Comparison of ENCODE assay signal across 16 cellular contexts in the genomic region with DNA sequence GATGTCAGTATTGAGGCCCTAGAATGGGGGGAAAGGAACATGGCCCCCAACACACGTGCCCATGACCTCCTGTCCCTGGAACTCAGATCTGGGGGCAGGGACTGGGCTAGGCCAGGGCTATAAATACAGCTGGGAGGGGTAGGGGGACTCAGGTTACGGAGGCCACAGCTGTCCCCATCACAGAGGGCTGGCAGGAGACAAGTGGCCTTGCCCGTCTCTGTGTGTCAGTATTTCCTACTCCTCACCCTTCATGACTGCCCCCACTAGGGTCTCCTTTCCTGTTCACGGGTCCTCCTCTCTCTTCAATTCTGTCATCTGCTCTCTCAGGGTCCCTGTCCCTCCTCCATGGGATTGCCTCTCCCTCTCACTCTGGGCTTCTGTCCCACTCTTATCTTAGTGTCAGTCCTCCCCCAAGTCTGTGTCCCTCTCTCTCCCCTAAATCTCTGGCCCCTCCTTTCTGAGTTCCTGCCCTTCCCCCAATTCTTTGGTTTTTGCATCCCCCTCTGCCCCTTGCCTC. TPM values are rescaled to one million over a fixed set of nuclear protein-coding genes. Genes with fewer than 3 reads are reported as not detected.
DNase-seq lines count a peak whose midpoint lies in the region; ATAC-seq and TF ChIP-seq lines count a peak whose summit lies in the region.
"Had no signal": no experiment of that assay in that cellular context is flagged by ENCODE, and none has a peak within 500 bp of the region (broad histone marks: within the 10 kb centered on the region; RNA-seq: fewer than 3 reads in every experiment).

No MANE protein-coding gene starts in this region.

- no peak overlapping the region for H3K4me3 ChIP-seq in CD8-positive, alpha-beta memory T cell (ENCODE audit: low read length)
- H3K4me3 ChIP-seq in heart right ventricle = peak overlapping the region in 9 of 10 donors; percentile 35 to 91 (median 67)
- no peak overlapping the region for H3K4me3 ChIP-seq in osteoblast (ENCODE audit: insufficient read depth, low read length)

- no peak overlapping the region for H2AFZ ChIP-seq in osteoblast (ENCODE audit: low read length)

- POLR2A ChIA-PET in CD8-positive, alpha-beta memory T cell (lab: Charles Lee) = no interaction called here
- POLR2A ChIA-PET in WTC11 (lab: Charles Lee) = interaction anchor here (0.6 kb wide), 2 partner anchors 231 to 347 kb away, joined by 3 to 6 read pairs; no protein-coding TSS in a partner anchor

- H4K20me1 ChIP-seq in osteoblast (ENCODE audit: insufficient read depth, low read length) = peaks cover 17% of the 10 kb centered on the region

- H3K4me3 Mint-ChIP-seq in CD8-positive, alpha-beta memory T cell = no peak overlapping the region
- peak overlapping the region; percentile 51 for H3K4me3 Mint-ChIP-seq in WTC11
- H3K4me3 Mint-ChIP-seq in activated T-cell treated with anti-CD3 and anti-CD28 coated beads, Interleukin-2, amount 50 U/mL, for 24 hours = no peak overlapping the region

- H3K9me3 Mint-ChIP-seq in CD8-positive, alpha-beta memory T cell = peaks cover 0 to 2% (median 0%) of the 10 kb centered on the region in 5 donors
- H3K9me3 Mint-ChIP-seq in WTC11 = peaks cover 14% of the 10 kb centered on the region
- H3K9me3 Mint-ChIP-seq in activated T-cell treated with anti-CD3 and anti-CD28 coated beads, Interleukin-2, amount 50 U/mL, for 24 hours = peaks cover 4% of the 10 kb centered on the region

- TF ChIP-seq CTCF in WTC11 (IDR thresholded peaks at IDR 0.05) (no peak), heart right ventricle (IDR thresholded peaks at IDR 0.05) (no peak), osteoblast (IDR thresholded peaks at IDR 0.05; ENCODE audit: extremely low read depth, low read depth, low read length) (no peak), foreskin keratinocyte (conservative IDR thresholded peaks at IDR 0.05) (no peak)

- H3K4me1 Mint-ChIP-seq in CD8-positive, alpha-beta memory T cell = peaks cover 8 to 18% (median 16%) of the 10 kb centered on the region in 3 donors
- peaks cover 32% of the 10 kb centered on the region for H3K4me1 Mint-ChIP-seq in WTC11
- peaks cover 14% of the 10 kb centered on the region for H3K4me1 Mint-ChIP-seq in activated T-cell treated with anti-CD3 and anti-CD28 coated beads, Interleukin-2, amount 50 U/mL, for 24 hours (ENCODE audit: low read depth)

- ATAC-seq in WTC11 (no peak), heart right ventricle (peak; percentile 31 to 77 (median 64)), foreskin keratinocyte (no peak), GM19467 (IDR thresholded peaks at IDR 0.05; ENCODE audit: unreplicated experiment) (no peak)

- H3K27ac ChIP-seq in CD8-positive, alpha-beta memory T cell (ENCODE audit: low read depth, low read length) = peak overlapping the region; percentile 77
- H3K27ac ChIP-seq in heart right ventricle (peak overlapping the region; percentile 85 to 99 (median 96)), osteoblast (ENCODE audit: low read depth, low read length) (no peak overlapping the region), foreskin keratinocyte (no peak overlapping the region)

- no peak for DNase-seq in CD8-positive, alpha-beta memory T cell
- DNase-seq in WTC11 (ENCODE audit: low spot score) (no peak), heart right ventricle (peak; percentile 50 to 74), osteoblast (ENCODE audit: insufficient read length, low spot score, missing footprints) (peak; percentile 85), NCI-H1417 treated with DMSO at 0.1 percent for 48 hours (lab: John Stamatoyannopoulos, UW) (no peak), foreskin keratinocyte (no peak)
- DNase-seq in activated T-cell treated with anti-CD3 and anti-CD28 coated beads, Interleukin-2, amount 50 U/mL, for 24 hours = no peak
- DNase-seq: activated CD4-positive, CD25-positive, alpha-beta regulatory T cell; activated CD8-positive, alpha-beta memory T cell treated with anti-CD3 and anti-CD28 coated beads, Interleukin-2, amount 50 U/mL, for 4 hours; activated naive CD4-positive, alpha-beta T cell treated with Interleukin-2 at 50 U/mL for 16 hours; NCI-H187 treated with DMSO at 0.1 percent for 48 hours; NCI-H69 had no signal

- H3K4me1 ChIP-seq in CD8-positive, alpha-beta memory T cell (ENCODE audit: insufficient read depth, low read length) = peaks cover 19% of the 10 kb centered on the region
- peaks cover 11 to 48% (median 37%) of the 10 kb centered on the region in 9 donors for H3K4me1 ChIP-seq in heart right ventricle
- peaks cover 11% of the 10 kb centered on the region for H3K4me1 ChIP-seq in osteoblast (ENCODE audit: insufficient read depth, low read length)
- no peaks in the 10 kb centered on the region for H3K4me1 ChIP-seq in foreskin keratinocyte

- no peak overlapping the region for H3K27ac Mint-ChIP-seq in CD8-positive, alpha-beta memory T cell
- H3K27ac Mint-ChIP-seq in WTC11 = no peak overlapping the region; the same call in 1 of the 2 replicates
- H3K27ac Mint-ChIP-seq in activated T-cell treated with anti-CD3 and anti-CD28 coated beads, Interleukin-2, amount 50 U/mL, for 24 hours = no peak overlapping the region

- H3K79me2 ChIP-seq in osteoblast (ENCODE audit: insufficient read depth, low read length) = peaks cover 23% of the 10 kb centered on the region

- CTCF ChIA-PET in CD8-positive, alpha-beta memory T cell (lab: Charles Lee) = interaction anchor here (0.7 to 0.9 kb wide), 2 partner anchors 17 to 58 kb away, joined by 3 to 4 read pairs; no protein-coding TSS in a partner anchor
- CTCF ChIA-PET in WTC11 (lab: Charles Lee) = interaction anchor here (0.6 to 1.9 kb wide), 10 partner anchors 9 to 69 kb away, joined by 3 to 12 read pairs (median 4); a partner anchor contains a TSS

- H3K27me3 Mint-ChIP-seq in CD8-positive, alpha-beta memory T cell = peaks cover 43 to 73% of the 10 kb centered on the region in 2 donors
- H3K27me3 Mint-ChIP-seq in WTC11 (ENCODE audit: low read depth) = peaks cover 76% of the 10 kb centered on the region
- H3K27me3 Mint-ChIP-seq in activated T-cell treated with anti-CD3 and anti-CD28 coated beads, Interleukin-2, amount 50 U/mL, for 24 hours = peaks cover 84% of the 10 kb centered on the region

- no peak overlapping the region for H3K4me2 ChIP-seq in osteoblast (ENCODE audit: insufficient read depth, low read length)

- WGBS in heart right ventricle, 2 donors = 17 to 38% methylated on average over 4 of the region's 4 CpGs

- H3K36me3 Mint-ChIP-seq in CD8-positive, alpha-beta memory T cell = no peaks in the 10 kb centered on the region
- peaks cover 9% of the 10 kb centered on the region; the same call in 1 of the 2 replicates for H3K36me3 Mint-ChIP-seq in WTC11
- no peaks in the 10 kb centered on the region for H3K36me3 Mint-ChIP-seq in activated T-cell treated with anti-CD3 and anti-CD28 coated beads, Interleukin-2, amount 50 U/mL, for 24 hours (ENCODE audit: low read depth)

- H3K9me3 ChIP-seq in CD8-positive, alpha-beta memory T cell (ENCODE audit: low read length) = no peaks in the 10 kb centered on the region
- H3K9me3 ChIP-seq in heart right ventricle (no peaks in the 10 kb centered on the region), osteoblast (ENCODE audit: low read depth, low read length) (no peaks in the 10 kb centered on the region)

- H3K36me3 ChIP-seq in CD8-positive, alpha-beta memory T cell (ENCODE audit: insufficient read depth, low read length) = no peaks in the 10 kb centered on the region
- peaks cover 0 to 10% (median 0%) of the 10 kb centered on the region in 9 donors for H3K36me3 ChIP-seq in heart right ventricle
- no peaks in the 10 kb centered on the region for H3K36me3 ChIP-seq in osteoblast (ENCODE audit: insufficient read depth, low read length)

- H3K27me3 ChIP-seq in CD8-positive, alpha-beta memory T cell (ENCODE audit: insufficient read depth, low read length, poor library complexity, severe bottlenecking) = peaks cover 27% of the 10 kb centered on the region
- H3K27me3 ChIP-seq in heart right ventricle (peaks cover 0 to 26% (median 0%) of the 10 kb centered on the region in 7 donors), osteoblast (ENCODE audit: insufficient read depth, low read length) (peaks cover 3% of the 10 kb centered on the region), foreskin keratinocyte (no peaks in the 10 kb centered on the region)

- intact Hi-C loops in heart right ventricle (cut with DNase I) = loop anchor here in 5 of 10 donors (5.0 to 10.0 kb wide), 4 partner anchors 39 to 519 kb away; a partner anchor contains a TSS

RNA-seq across cellular contexts. Expression of a gene that starts 0.7 kb away (rescaled TPM):
- total RNA-seq in CD8-positive, alpha-beta memory T cell = not detected
- not detected for polyA plus RNA-seq in CD8-positive, alpha-beta memory T cell
- total RNA-seq in WTC11 (2021) (1.9 to 5.0 TPM (median 4.6 TPM) in 3 replicates), heart right ventricle (1,000 to 10,000 TPM in 6 of 10 donors, 100 to 1,000 TPM in 4; 901 to 1,557 (median 1,052) TPM), osteoblast (not detected in 2 replicates), foreskin keratinocyte (not detected in 2 replicates)
- polyA plus RNA-seq in heart right ventricle (100 to 1,000 TPM; 331 to 710 TPM), foreskin keratinocyte (not detected in 2 replicates)
- total RNA-seq: HT1080 had no signal

RNA-seq across cellular contexts. Expression of a gene that starts 1.7 kb away (rescaled TPM):
- not detected for total RNA-seq in CD8-positive, alpha-beta memory T cell
- polyA plus RNA-seq in CD8-positive, alpha-beta memory T cell = not detected
- 15.5 to 24.8 TPM (median 23.6 TPM) in 3 replicates for total RNA-seq in WTC11 (2021)
- total RNA-seq in heart right ventricle = 10 to 100 TPM; 21.7 to 38.5 (median 33.0) TPM
- polyA plus RNA-seq in heart right ventricle = 100 to 1,000 TPM in 1 of 2 donors, 10 to 100 TPM in 1; 20.4 to 100 TPM
- 15.9 and 20.6 TPM in 2 replicates for total RNA-seq in osteoblast
- total RNA-seq in foreskin keratinocyte = 17.6 and 18.7 TPM in 2 replicates
- polyA plus RNA-seq in foreskin keratinocyte = 15.4 and 15.6 TPM in 2 replicates

RNA-seq across cellular contexts. Expression of a gene that starts 36.5 kb away (rescaled TPM):
- 1 to 10 TPM; 3.2 to 3.3 TPM for total RNA-seq in CD8-positive, alpha-beta memory T cell
- 0.56 TPM for polyA plus RNA-seq in CD8-positive, alpha-beta memory T cell
- total RNA-seq in WTC11 (2021) = 25.5 to 30.1 TPM (median 27.3 TPM) in 3 replicates
- total RNA-seq in heart right ventricle = 1 to 10 TPM; 3.6 to 7.0 (median 5.8) TPM
- 10 to 100 TPM; 15.4 to 16.7 TPM for polyA plus RNA-seq in heart right ventricle
- 1.1 and 1.2 TPM in 2 replicates for total RNA-seq in osteoblast
- total RNA-seq in foreskin keratinocyte = 9.8 and 9.9 TPM in 2 replicates
- 9.4 and 10.3 TPM in 2 replicates for polyA plus RNA-seq in foreskin keratinocyte

RNA-seq across cellular contexts. Expression of a gene that starts 36.9 kb away (rescaled TPM):
- 1 to 10 TPM; 1.4 to 2.5 TPM for total RNA-seq in CD8-positive, alpha-beta memory T cell
- polyA plus RNA-seq in CD8-positive, alpha-beta memory T cell = 3.1 TPM
- total RNA-seq in WTC11 (2021) = 3.1 to 3.4 TPM (median 3.2 TPM) in 3 replicates
- total RNA-seq in heart right ventricle = 1 to 10 TPM in 5 of 10 donors, under 1 TPM in 5; 0.64 to 2.3 (median 1.0) TPM
- 1 to 10 TPM; 1.9 to 5.4 TPM for polyA plus RNA-seq in heart right ventricle
- 0.36 TPM in 1 of 2 replicates, not detected in the other for total RNA-seq in osteoblast
- 0.71 and 1.2 TPM in 2 replicates for total RNA-seq in foreskin keratinocyte
- polyA plus RNA-seq in foreskin keratinocyte = 2.0 TPM in 2 replicates
- total RNA-seq: fibroblast of villous mesenchyme, mesenteric fat pad had no signal

RNA-seq across cellular contexts. Expression of a gene that starts 41.7 kb away (rescaled TPM):
- total RNA-seq in CD8-positive, alpha-beta memory T cell = 1 to 10 TPM; 4.0 to 5.1 TPM
- polyA plus RNA-seq in CD8-positive, alpha-beta memory T cell = 8.1 TPM
- total RNA-seq in WTC11 (2021) (5.1 to 5.7 TPM (median 5.1 TPM) in 3 replicates), heart right ventricle (10 to 100 TPM; 17.6 to 26.7 (median 23.0) TPM), osteoblast (5.6 and 6.2 TPM in 2 replicates), foreskin keratinocyte (2.4 and 3.0 TPM in 2 replicates)
- polyA plus RNA-seq in heart right ventricle (10 to 100 TPM; 25.9 to 38.5 TPM), foreskin keratinocyte (3.8 and 4.3 TPM in 2 replicates)

Comparison
In these comparisons a context has a peak if more than half of its experiments do, and no peak if none do; other contexts are left out.
1. DNase-seq: peak in heart right ventricle (2 of 2) and osteoblast (single experiment); none in CD8-positive, alpha-beta memory T cell (0 of 5), WTC11 (single experiment), NCI-H1417 treated with DMSO at 0.1 percent for 48 hours (single experiment), activated T-cell treated with anti-CD3 and anti-CD28 coated beads, Interleukin-2, amount 50 U/mL, for 24 hours (single experiment) and foreskin keratinocyte (0 of 2).
2. H3K27ac ChIP-seq: peak in CD8-positive, alpha-beta memory T cell (single experiment) and heart right ventricle (10 of 10); none in osteoblast (single experiment) and foreskin keratinocyte (single experiment).
3. H3K4me3 ChIP-seq: peak in heart right ventricle (9 of 10); none in CD8-positive, alpha-beta memory T cell (single experiment) and osteoblast (single experiment).
4. ATAC-seq: peak in heart right ventricle (8 of 8); none in WTC11 (single experiment), foreskin keratinocyte (single experiment) and GM19467 (single experiment).
5. RNA of a gene that starts 0.7 kb away (total RNA-seq): 901 to 1,557 TPM in heart right ventricle; 1.9 to 5.0 TPM in WTC11, not detected in CD8-positive, alpha-beta memory T cell, not detected in osteoblast and not detected in foreskin keratinocyte; every median in the first group is over 100 times any median in the second.
6. RNA of a gene that starts 1.7 kb away (total RNA-seq): 21.7 to 38.5 TPM in heart right ventricle, 17.6 to 18.7 TPM in foreskin keratinocyte, 15.9 to 20.6 TPM in osteoblast and 15.5 to 24.8 TPM in WTC11; not detected in CD8-positive, alpha-beta memory T cell; every median in the first group is over 10 times any median in the second.